23 cellular contexts compared by ENCODE assay signal in genomic region chr12:112401903-112402498, GRCh38. TPM values are rescaled to one million over a fixed set of nuclear protein-coding genes. Genes with fewer than 3 reads are reported as not detected.
DNase-seq lines count a peak whose midpoint lies in the region; ATAC-seq, FAIRE-seq and TF ChIP-seq lines count a peak whose summit lies in the region.
"Had no signal": no experiment of that assay in that cellular context is flagged by ENCODE, and none has a peak within 500 bp of the region (broad histone marks: within the 10 kb centered on the region; RNA-seq: fewer than 3 reads in every experiment).

No MANE protein-coding gene starts in this region.

- no peak overlapping the region for H3K9ac ChIP-seq in SK-N-SH
- no peak overlapping the region for H3K9ac ChIP-seq in SK-N-MC (ENCODE audit: insufficient read length)
- H3K9ac ChIP-seq: BLaER1 treated with 17β-estradiol and CSF1 and Interleukin-3, amounts not matched to agents 10 nM and 100 nM had no signal

- no peaks in the 10 kb centered on the region for H3K9me3 ChIP-seq in SK-N-SH
- no peaks in the 10 kb centered on the region for H3K9me3 ChIP-seq in SK-N-MC (ENCODE audit: low read depth, low read length)
- H3K9me3 ChIP-seq: SJCRH30 had no signal

- peaks cover 46% of the 10 kb centered on the region for H3F3A ChIP-seq in SK-N-SH (replicated peaks; ENCODE audit: insufficient read depth)

- TF ChIP-seq RAD21 in SK-N-SH (IDR thresholded peaks at IDR 0.05; ENCODE audit: low read length) = no peak

- ATAC-seq in SK-N-SH treated with all-trans-retinoic acid at 6 μM for 48 hours (peak; percentile 30), esophagus mucosa (peak; percentile 26)
- ATAC-seq: CD8-positive, alpha-beta T cell; HCT116; PC-3 had no signal

- POLR2A ChIA-PET in SK-N-SH (lab: Yijun Ruan, JAX) = no interaction called here

- peaks cover 2 to 6% of the 10 kb centered on the region in 2 experiments; a peak in 3 of 4 replicates for H3K4me1 ChIP-seq in SK-N-SH (ENCODE audit: control insufficient read depth in 1 of 2, insufficient read depth in 2 of 2, low read depth in 1 of 2, low read length in 1 of 2)
- H3K4me1 ChIP-seq: SJCRH30 had no signal

- WGBS in SK-N-SH (ENCODE audit: low lambda C conversion rate) = 55% methylated on average over 5 of the region's 5 CpGs

- peaks cover 8% of the 10 kb centered on the region; the same call in 1 of the 2 replicates for H3K79me2 ChIP-seq in SK-N-SH (ENCODE audit: insufficient read depth)

- no peak overlapping the region for H2AFZ ChIP-seq in SK-N-SH (ENCODE audit: low read depth)

- no peaks in the 10 kb centered on the region for H3K27me3 ChIP-seq in SK-N-SH (ENCODE audit: insufficient read depth)
- H3K27me3 ChIP-seq: BLaER1 treated with 17β-estradiol and CSF1 and Interleukin-3, amounts not matched to agents 10 nM and 100 nM; SJCRH30 had no signal

- H3K4me2 ChIP-seq in SK-N-SH = no peak overlapping the region
- H3K4me2 ChIP-seq: BLaER1 treated with 17β-estradiol and CSF1 and Interleukin-3, amounts not matched to agents 10 nM and 100 nM had no signal

- peaks cover 28% of the 10 kb centered on the region for H4K20me1 ChIP-seq in SK-N-SH (ENCODE audit: insufficient read depth)

- H3K9me2 ChIP-seq in SK-N-SH = no peaks in the 10 kb centered on the region

- TF ChIP-seq POLR2A in GM12891 (IDR thresholded peaks at IDR 0.05; ENCODE audit: low read depth, low read length) = 0 out of 2 replicates have a peak, but pooled peaks have one; percentile 24

- CTCF ChIA-PET in SK-N-SH (lab: Yijun Ruan, JAX) = interaction anchor here (0.7 to 2.3 kb wide), 3 partner anchors 9 to 158 kb away, joined by 3 to 8 read pairs (median 5); no protein-coding TSS in a partner anchor

- FAIRE-seq in GM12891 (lab: Jason Lieb, UNC) = no peak
- FAIRE-seq: GM19239 had no signal

- no peak overlapping the region for H3K4me3 ChIP-seq in SK-N-SH (ENCODE audit: low read depth in 2 of 2, low read length in 1 of 2)
- H3K4me3 ChIP-seq in SK-N-MC = no peak overlapping the region
- H3K4me3 ChIP-seq: BLaER1 treated with 17β-estradiol and CSF1 and Interleukin-3, amounts not matched to agents 10 nM and 100 nM; SJCRH30 had no signal

- TF ChIP-seq EP300 in SK-N-SH (IDR thresholded peaks at IDR 0.05; ENCODE audit: borderline replicate concordance in 1 of 2, low read depth in 1 of 2, low read length in 1 of 2) = no peak

- peaks cover 27 to 32% of the 10 kb centered on the region in 2 experiments for H3K36me3 ChIP-seq in SK-N-SH (replicated peaks in 1 of 2; ENCODE audit: control insufficient read depth in 1 of 2, insufficient read depth in 2 of 2, low read length in 1 of 2)
- peaks cover 30% of the 10 kb centered on the region for H3K36me3 ChIP-seq in SK-N-MC (ENCODE audit: insufficient read depth, low read length)

- no peak for TF ChIP-seq CTCF in SK-N-SH (IDR thresholded peaks at IDR 0.05)

- DNase-seq in SK-N-SH (no peak), GM12891 (ENCODE audit: insufficient read length, low spot score) (no peak), SK-N-MC (ENCODE audit: low read depth, low spot score) (no peak), NCI-H2107 treated with DMSO at 0.1 percent for 48 hours (lab: John Stamatoyannopoulos, UW; ENCODE audit: unreplicated experiment) (no peak)
- DNase-seq in activated CD4-positive, alpha-beta T cell treated with anti-CD3 and anti-CD28 coated beads for 1 hour = no peak
- DNase-seq: CD8-positive, alpha-beta T cell; DND-41; GOT3; KG1; NCI-H1105 treated with DMSO at 0.1 percent for 48 hours; NCI-H1694; NCI-H2081 treated with DMSO at 0.1 percent for 48 hours; NCI-H510A; NCI-H748 treated with DMSO at 0.1 percent for 48 hours; PC-3; SJCRH30; SW 1271 had no signal

- H3K27ac ChIP-seq in SK-N-SH (ENCODE audit: low read depth in 2 of 2, low read length in 1 of 2) = no peak overlapping the region
- peak overlapping the region; percentile 48 for H3K27ac ChIP-seq in SK-N-MC
- H3K27ac ChIP-seq: BLaER1 treated with 17β-estradiol and CSF1 and Interleukin-3, amounts not matched to agents 10 nM and 100 nM; RWPE1; SJCRH30 had no signal

TF ChIP-seq in SK-N-SH treated with all-trans-retinoic acid at 6 μM for 48 hours, 23 proteins besides CTCF, POLR2A, EP300 and RAD21:
- TF ChIP-seq ZNF70 (CRISPR knock-in tag; IDR thresholded peaks at IDR 0.05) = no peak
- no peak for TF ChIP-seq SNAI2 (CRISPR knock-in tag; IDR thresholded peaks at IDR 0.05)
- TF ChIP-seq ZNF8 (CRISPR knock-in tag; IDR thresholded peaks at IDR 0.05) = peak; percentile 67; the same call in 1 of the 2 replicates
- no peak for TF ChIP-seq POU6F1 (CRISPR knock-in tag; IDR thresholded peaks at IDR 0.05; ENCODE audit: borderline replicate concordance, low read depth)
- TF ChIP-seq ZFP3 (CRISPR knock-in tag; IDR thresholded peaks at IDR 0.05) = no peak

TF ChIP-seq in SK-N-SH, 30 proteins besides CTCF, POLR2A, EP300 and RAD21 (continues in another document):
- TF ChIP-seq POLR2AphosphoS5 (IDR thresholded peaks at IDR 0.05; ENCODE audit: low read depth, low read length) (no peak), PBX3 (IDR thresholded peaks at IDR 0.05) (no peak), CHD2 (IDR thresholded peaks at IDR 0.05; ENCODE audit: low read length, partially characterized antibody) (no peak), USF1 (IDR thresholded peaks at IDR 0.05; ENCODE audit: borderline replicate concordance, low read depth) (no peak), MAX (IDR thresholded peaks at IDR 0.05; ENCODE audit: low read depth) (no peak), FOXJ3 (CRISPR knock-in tag; IDR thresholded peaks at IDR 0.05) (no peak), RFX5 (IDR thresholded peaks at IDR 0.05; ENCODE audit: low read length) (no peak)

TF ChIP-seq in GM12891, 5 proteins besides CTCF, POLR2A, EP300 and RAD21:
- no peak for TF ChIP-seq PAX5 (IDR thresholded peaks at IDR 0.05; ENCODE audit: insufficient read depth, low read length, severe bottlenecking)
- no peak for TF ChIP-seq POU2F2 (IDR thresholded peaks at IDR 0.05; ENCODE audit: low read depth, low read length)
- TF ChIP-seq POLR2AphosphoS5 (IDR thresholded peaks at IDR 0.05; ENCODE audit: low read depth, low read length) = 0 out of 2 replicates have a peak, but pooled peaks have one; percentile 29

RNA-seq across cellular contexts. Expression of gene RPL6, which starts 7.4 kb away (rescaled TPM):
- 2,073 and 2,479 TPM in 2 replicates for polyA plus RNA-seq in SK-N-SH (2012; rRNA removed)
- 2,881 and 3,723 TPM in 2 replicates for polyA plus RNA-seq in SK-N-SH (2012; cell fraction: cytosol; rRNA removed)
- polyA plus RNA-seq in SK-N-SH (2012; cell fraction: nucleus; rRNA removed) = 553 and 707 TPM in 2 replicates
- 3,554 TPM for polyA plus RNA-seq in GM12891 (2012; ENCODE audit: low read depth, missing spikeins)
- 1,486 TPM for total RNA-seq in esophagus mucosa

RNA-seq across cellular contexts. Expression of gene PTPN11, which starts 16.7 kb away (rescaled TPM):
- polyA plus RNA-seq in SK-N-SH (2012; rRNA removed) = 47.8 and 48.3 TPM in 2 replicates
- 52.2 and 55.5 TPM in 2 replicates for polyA plus RNA-seq in SK-N-SH (2012; cell fraction: cytosol; rRNA removed)
- 30.4 and 37.8 TPM in 2 replicates for polyA plus RNA-seq in SK-N-SH (2012; cell fraction: nucleus; rRNA removed)
- 17.7 TPM for polyA plus RNA-seq in GM12891 (2012; ENCODE audit: low read depth, missing spikeins)
- 53.6 TPM for total RNA-seq in esophagus mucosa

RNA-seq across cellular contexts. Expression of gene HECTD4, which starts 19.8 kb away (rescaled TPM):
- 9.3 and 14.6 TPM in 2 replicates for polyA plus RNA-seq in SK-N-SH (2012; rRNA removed)
- polyA plus RNA-seq in SK-N-SH (2012; cell fraction: cytosol; rRNA removed) = 6.3 and 7.8 TPM in 2 replicates
- 62.9 and 77.2 TPM in 2 replicates for polyA plus RNA-seq in SK-N-SH (2012; cell fraction: nucleus; rRNA removed)
- polyA plus RNA-seq in GM12891 (2012; ENCODE audit: low read depth, missing spikeins) = 20.8 TPM
- 30.5 TPM for total RNA-seq in esophagus mucosa
